In genomic region chr20:16119909-16120308, GRCh38 we compare ENCODE assay signal across 1 cellular context.
A peak's percentile ranks its signal among the peaks of the same experiment; 100 is the strongest.
TF ChIP-seq lines count a peak whose summit lies in the region.

No MANE protein-coding gene starts in this region.

TF ChIP-seq in HepG2, 621 proteins besides CTCF, POLR2A, EP300 and RAD21 (continued from another document and continues in another):
- TF ChIP-seq ZBTB49 (CRISPR knock-in tag; IDR thresholded peaks at IDR 0.05; ENCODE audit: borderline replicate concordance) (no peak), NPAS2 (CRISPR knock-in tag; IDR thresholded peaks at IDR 0.05; ENCODE audit: borderline replicate concordance) (no peak), KAT7 (CRISPR knock-in tag; IDR thresholded peaks at IDR 0.05; ENCODE audit: borderline replicate concordance) (no peak), KLF9 (CRISPR knock-in tag; IDR thresholded peaks at IDR 0.05; ENCODE audit: low read depth) (no peak), MED13 (CRISPR knock-in tag; IDR thresholded peaks at IDR 0.05) (no peak), ASH2L (IDR thresholded peaks at IDR 0.05; ENCODE audit: insufficient read length, low read depth, low read length) (peak; percentile 42), ZFP37 (CRISPR knock-in tag; IDR thresholded peaks at IDR 0.05; ENCODE audit: borderline replicate concordance) (no peak), FOXO1 (CRISPR knock-in tag; IDR thresholded peaks at IDR 0.05) (no peak; the same call in 1 of the 2 replicates), SETDB1 (CRISPR knock-in tag; IDR thresholded peaks at IDR 0.05; ENCODE audit: borderline replicate concordance) (no peak), ZNF451 (CRISPR knock-in tag; IDR thresholded peaks at IDR 0.05) (no peak), SP2 (CRISPR knock-in tag; IDR thresholded peaks at IDR 0.05) (no peak), SCMH1 (CRISPR knock-in tag; IDR thresholded peaks at IDR 0.05; ENCODE audit: borderline replicate concordance) (no peak), BCL3 (CRISPR knock-in tag; IDR thresholded peaks at IDR 0.05) (no peak), DRAP1 (CRISPR knock-in tag; IDR thresholded peaks at IDR 0.05) (0 out of 2 replicates have a peak, but pooled peaks have one; percentile 25), ZNF367 (CRISPR knock-in tag; IDR thresholded peaks at IDR 0.05; ENCODE audit: borderline replicate concordance) (no peak), PRDM4 (CRISPR knock-in tag; IDR thresholded peaks at IDR 0.05; ENCODE audit: borderline replicate concordance) (no peak), ZNF292 (CRISPR knock-in tag; IDR thresholded peaks at IDR 0.05; ENCODE audit: borderline replicate concordance, low read depth) (peak; percentile 46; the same call in 1 of the 2 replicates), FOXC1 (CRISPR knock-in tag; IDR thresholded peaks at IDR 0.05; ENCODE audit: borderline replicate concordance) (no peak), EEA1 (CRISPR knock-in tag; IDR thresholded peaks at IDR 0.05; ENCODE audit: borderline replicate concordance) (no peak), SRSF4 (IDR thresholded peaks at IDR 0.05; ENCODE audit: low read depth, low read length, poor library complexity, severe bottlenecking) (no peak), TFDP2 (CRISPR knock-in tag; IDR thresholded peaks at IDR 0.05) (no peak), ZNF17 (CRISPR knock-in tag; IDR thresholded peaks at IDR 0.05) (no peak), ZBTB44 (CRISPR knock-in tag; IDR thresholded peaks at IDR 0.05) (no peak), IKZF5 (CRISPR knock-in tag; IDR thresholded peaks at IDR 0.05) (0 out of 2 replicates have a peak, but pooled peaks have one; percentile 38), SIX1 (CRISPR knock-in tag; IDR thresholded peaks at IDR 0.05; ENCODE audit: borderline replicate concordance) (no peak; the same call in 1 of the 2 replicates), ZNF121 (CRISPR knock-in tag; IDR thresholded peaks at IDR 0.05) (no peak), FOSL2 (CRISPR knock-in tag; IDR thresholded peaks at IDR 0.05) (peak; percentile 38; the same call in 1 of the 2 replicates), ZNF276 (CRISPR knock-in tag; IDR thresholded peaks at IDR 0.05; ENCODE audit: low read depth) (no peak), IRX3 (CRISPR knock-in tag; IDR thresholded peaks at IDR 0.05; ENCODE audit: borderline replicate concordance, low read depth) (no peak), ZNF577 (CRISPR knock-in tag; IDR thresholded peaks at IDR 0.05; ENCODE audit: borderline replicate concordance, low read depth) (no peak), DBP (CRISPR knock-in tag; IDR thresholded peaks at IDR 0.05; ENCODE audit: not compliant biosample characterization) (no peak), PHF8 (CRISPR knock-in tag; IDR thresholded peaks at IDR 0.05) (no peak), ZNF879 (CRISPR knock-in tag; IDR thresholded peaks at IDR 0.05) (no peak), SYNCRIP (IDR thresholded peaks at IDR 0.05; ENCODE audit: insufficient read depth, low read depth, low read length) (no peak), MZF1 (CRISPR knock-in tag; IDR thresholded peaks at IDR 0.05; ENCODE audit: borderline replicate concordance) (no peak), ATF3 (CRISPR knock-in tag; IDR thresholded peaks at IDR 0.05) (no peak), STAT5B (CRISPR knock-in tag; IDR thresholded peaks at IDR 0.05) (no peak), CAMTA2 (CRISPR knock-in tag; IDR thresholded peaks at IDR 0.05; ENCODE audit: borderline replicate concordance) (no peak), MTERF4 (CRISPR knock-in tag; IDR thresholded peaks at IDR 0.05) (no peak), NFE2L1 (CRISPR knock-in tag; IDR thresholded peaks at IDR 0.05; ENCODE audit: borderline replicate concordance) (no peak), THRA (CRISPR knock-in tag; IDR thresholded peaks at IDR 0.05; ENCODE audit: borderline replicate concordance) (peak; percentile 60; the same call in 1 of the 2 replicates), KDM2A (CRISPR knock-in tag; IDR thresholded peaks at IDR 0.05; ENCODE audit: borderline replicate concordance, low read depth) (no peak), AHR (CRISPR knock-in tag; IDR thresholded peaks at IDR 0.05) (no peak), SOX6 (IDR thresholded peaks at IDR 0.05) (no peak), SOX6 (CRISPR knock-in tag; IDR thresholded peaks at IDR 0.05) (peak; percentile 57), BHLHE40 (IDR thresholded peaks at IDR 0.05; ENCODE audit: low read length) (no peak), ZNF530 (CRISPR knock-in tag; IDR thresholded peaks at IDR 0.05; ENCODE audit: low read depth) (no peak), CEBPB (IDR thresholded peaks at IDR 0.05; ENCODE audit: borderline replicate concordance, low read depth, low read length) (no peak), ZNF138 (CRISPR knock-in tag; IDR thresholded peaks at IDR 0.05; ENCODE audit: low read depth) (no peak), DNMT3B (CRISPR knock-in tag; conservative IDR thresholded peaks at IDR 0.05) (no peak), MLLT10 (CRISPR knock-in tag; IDR thresholded peaks at IDR 0.05) (no peak), GABPB1 (CRISPR knock-in tag; IDR thresholded peaks at IDR 0.05) (no peak), NKX3-1 (CRISPR knock-in tag; IDR thresholded peaks at IDR 0.05) (no peak), PCBP1 (IDR thresholded peaks at IDR 0.05; ENCODE audit: borderline replicate concordance, low read depth, low read length) (no peak)
